ENCODE assay signal across 8 cellular contexts in the genomic region with DNA sequence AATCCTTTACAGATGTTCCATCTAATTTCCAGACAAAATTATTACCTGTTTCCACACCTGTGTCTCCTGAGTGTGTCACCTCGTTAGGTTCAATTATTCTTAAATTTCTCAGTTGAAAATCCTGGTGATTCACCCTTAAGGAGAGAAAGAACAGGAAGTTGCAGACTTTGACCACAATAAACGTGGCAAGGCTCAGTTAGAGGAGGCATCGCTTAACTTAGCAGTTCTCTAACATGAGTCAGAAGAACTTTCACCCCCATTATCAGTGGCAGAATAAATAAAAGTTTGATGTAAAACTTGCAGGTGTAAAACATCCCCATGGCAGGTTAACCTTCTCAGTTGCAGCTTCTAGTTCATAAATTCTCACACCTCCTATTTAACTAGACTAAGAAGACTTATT. TPM values are rescaled to one million over a fixed set of nuclear protein-coding genes. Genes with fewer than 3 reads are reported as not detected.
DNase-seq lines count a peak whose midpoint lies in the region; ATAC-seq and TF ChIP-seq lines count a peak whose summit lies in the region.

No MANE protein-coding gene starts in this region.

- peaks cover 6 to 61% (median 13%) of the 10 kb centered on the region in 5 donors for H3K36me3 Mint-ChIP-seq in naive thymus-derived CD4-positive, alpha-beta T cell

- peaks cover 64 to 94% (median 87%) of the 10 kb centered on the region in 7 donors for H3K4me1 Mint-ChIP-seq in naive thymus-derived CD4-positive, alpha-beta T cell

- 0 out of 2 replicates have a peak, but pooled peaks cover 16% of the 10 kb centered on the region for H3K36me3 ChIP-seq in PC-9 (ENCODE audit: low read depth)
- peaks cover 0 to 6% (median 0%) of the 10 kb centered on the region in 3 experiments for H3K36me3 ChIP-seq in naive thymus-derived CD4-positive, alpha-beta T cell (ENCODE audit: control insufficient read depth in 2 of 3, insufficient read depth in 3 of 3, low read length in 3 of 3)

- no peaks in the 10 kb centered on the region for H3K9me2 ChIP-seq in PC-9 (ENCODE audit: insufficient read depth)

- no peak for TF ChIP-seq CTCF in PC-9 (conservative IDR thresholded peaks at IDR 0.05)
- no peak for TF ChIP-seq CTCF in astrocyte of the spinal cord (IDR thresholded peaks at IDR 0.05; ENCODE audit: low read depth, low read length)

- peaks cover 42% of the 10 kb centered on the region for H3K4me1 ChIP-seq in PC-9 (replicated peaks; ENCODE audit: insufficient read depth)
- peaks cover 32 to 60% of the 10 kb centered on the region in 2 donors for H3K4me1 ChIP-seq in naive thymus-derived CD4-positive, alpha-beta T cell (ENCODE audit: control insufficient read depth in 2 of 2, insufficient read depth in 2 of 2, low read length in 2 of 2)

- H3F3A ChIP-seq in PC-9 (ENCODE audit: insufficient read depth, low read depth) = peaks cover 33% of the 10 kb centered on the region

- BruUV-seq in PC-9 (replicated peaks; lab: Mats Ljungman, UMichigan) = no TSS peak

- H3K79me2 ChIP-seq in PC-9 (ENCODE audit: low read depth) = peaks cover 22% of the 10 kb centered on the region

- H3K4me3 ChIP-seq in PC-9 (peak overlapping the region; percentile 21; the same call in 1 of the 2 replicates), astrocyte of the spinal cord (ENCODE audit: low read depth, low read length) (no peak overlapping the region)
- H3K4me3 ChIP-seq in naive thymus-derived CD4-positive, alpha-beta T cell (ENCODE audit: low read length) = no peak overlapping the region

- H3K27ac Mint-ChIP-seq in naive thymus-derived CD4-positive, alpha-beta T cell = peak overlapping the region in 8 of 9 donors; percentile 40 to 88 (median 58)

- in situ Hi-C loops in astrocyte of the spinal cord (cut with HindIII; ENCODE audit: low sequenced_read_pairs) = no loop called here

- H2AFZ ChIP-seq in PC-9 = no peak overlapping the region

- H3K4me2 ChIP-seq in PC-9 = peak overlapping the region; percentile 67

- POLR2A ChIA-PET in PC-9 (lab: Charles Lee; ENCODE audit: unreplicated experiment) = no interaction called here
- POLR2A ChIA-PET in naive thymus-derived CD4-positive, alpha-beta T cell (lab: Charles Lee) = interaction anchor here (1.5 kb wide), 1 partner anchor 8 kb away, joined by 4 read pairs; no protein-coding TSS in a partner anchor

- H3K27me3 ChIP-seq in PC-9 (ENCODE audit: insufficient read depth, low read depth) = no peaks in the 10 kb centered on the region
- no peaks in the 10 kb centered on the region for H3K27me3 ChIP-seq in naive thymus-derived CD4-positive, alpha-beta T cell (ENCODE audit: control insufficient read depth in 2 of 2, insufficient read depth in 2 of 2, low read length in 2 of 2)

- peak overlapping the region; percentile 73 for H3K27ac ChIP-seq in PC-9
- no peak overlapping the region for H3K27ac ChIP-seq in naive thymus-derived CD4-positive, alpha-beta T cell (ENCODE audit: low read depth, low read length)

- peak overlapping the region; percentile 56 to 78 (median 68) for H3K4me3 Mint-ChIP-seq in naive thymus-derived CD4-positive, alpha-beta T cell

- H3K27me3 Mint-ChIP-seq in naive thymus-derived CD4-positive, alpha-beta T cell = no peaks in the 10 kb centered on the region

- H3K9me3 Mint-ChIP-seq in naive thymus-derived CD4-positive, alpha-beta T cell = peaks cover 0 to 3% (median 0%) of the 10 kb centered on the region in 11 donors

- H3K9me3 ChIP-seq in PC-9 (ENCODE audit: insufficient read depth, low read depth) = no peaks in the 10 kb centered on the region
- H3K9me3 ChIP-seq in naive thymus-derived CD4-positive, alpha-beta T cell (ENCODE audit: control insufficient read depth in 2 of 3, low read length in 3 of 3) = no peaks in the 10 kb centered on the region

- DNase-seq in AG08396 (ENCODE audit: low spot score) = peak; percentile 67
- DNase-seq in PC-9 = peak; percentile 29 to 92
- DNase-seq in astrocyte of the spinal cord (ENCODE audit: low read depth, low spot score) = peak; percentile 92
- DNase-seq in naive thymus-derived CD4-positive, alpha-beta T cell = peak in 7 of 9 donors; percentile 37 to 71 (median 56)
- no peak for DNase-seq in cardiac septum (ENCODE audit: low spot score)

- peak; percentile 23 for ATAC-seq in GM21619 (IDR thresholded peaks at IDR 0.05; ENCODE audit: unreplicated experiment)
- peak; percentile 93 for ATAC-seq in naive thymus-derived CD4-positive, alpha-beta T cell
- ATAC-seq in GM21515 (IDR thresholded peaks at IDR 0.05; ENCODE audit: unreplicated experiment) = no peak
- no peak for ATAC-seq in GM19023 (IDR thresholded peaks at IDR 0.05; ENCODE audit: unreplicated experiment)

- no peaks in the 10 kb centered on the region for H4K20me1 ChIP-seq in PC-9 (ENCODE audit: insufficient read depth)

- intact Hi-C loops in PC-9 (cut with micrococcal nuclease; ENCODE audit: unreplicated experiment) (loop anchor here (5.0 kb wide), 1 partner anchor 92 kb away; the partner anchor contains the start of gene ADD3), cardiac septum (cut with DNase I) (no loop called here)
- intact Hi-C loops in naive thymus-derived CD4-positive, alpha-beta T cell (cut with micrococcal nuclease) = loop anchor here in 1 of 2 donors (1.0 to 10.0 kb wide), 5 partner anchors 8 to 650 kb away; partner anchors contain the start of genes DUSP5, SMC3 and XPNPEP1

- CTCF ChIA-PET in PC-9 (lab: Charles Lee) = no interaction called here
- CTCF ChIA-PET in naive thymus-derived CD4-positive, alpha-beta T cell (lab: Charles Lee) = no interaction called here

RNA-seq across cellular contexts. Expression of gene XPNPEP1, which starts 8.3 kb away (rescaled TPM):
- total RNA-seq in PC-9 (2021) = 24.6 and 29.8 TPM in 2 replicates
- total RNA-seq in naive thymus-derived CD4-positive, alpha-beta T cell = 100 to 1,000 TPM in 1 of 5 experiments, 10 to 100 TPM in 4; 44.1 to 100 (median 60.7) TPM
- polyA plus RNA-seq in naive thymus-derived CD4-positive, alpha-beta T cell = 10 to 100 TPM; 15.7 to 19.2 TPM
- 43.5 TPM for total RNA-seq in cardiac septum

Comparison
In these comparisons a context has a peak if more than half of its experiments do, and no peak if none do; other contexts are left out.
1. ATAC-seq: peak in GM21619 (single experiment) and naive thymus-derived CD4-positive, alpha-beta T cell (single experiment); none in GM21515 (single experiment) and GM19023 (single experiment).